9 cellular contexts compared by ENCODE assay signal in genomic region chr1:64891440-64891815, GRCh38.
DNase-seq lines count a peak whose midpoint lies in the region; ATAC-seq and TF ChIP-seq lines count a peak whose summit lies in the region.
"Had no signal": no experiment of that assay in that cellular context is flagged by ENCODE, and none has a peak within 500 bp of the region (broad histone marks: within the 10 kb centered on the region; RNA-seq: fewer than 3 reads in every experiment).

No MANE protein-coding gene starts in this region.

- intact Hi-C loops in activated naive CD4-positive, alpha-beta T cell treated with anti-CD3 and anti-CD28 coated beads for 36 hours (cut with micrococcal nuclease): loop anchor here (2.0 kb wide), 1 partner anchor 15 kb away; no protein-coding TSS in a partner anchor
- intact Hi-C loops in right cardiac atrium (cut with DNase I): loop anchor here in 1 of 4 donors (10.0 kb wide), 1 partner anchor 73 kb away; the partner anchor contains the start of gene JAK1
- intact Hi-C loops in prostate gland (cut with DNase I): loop anchor here (10.0 kb wide), 1 partner anchor 73 kb away; the partner anchor contains the start of gene JAK1

- H3K9me3 ChIP-seq in right cardiac atrium (ENCODE audit: control insufficient read depth, low read length): no peaks in the 10 kb centered on the region
- no peaks in the 10 kb centered on the region for H3K9me3 ChIP-seq in prostate gland

- H3K27ac Mint-ChIP-seq in activated naive CD4-positive, alpha-beta T cell treated with anti-CD3 and anti-CD28 coated beads for 36 hours: no peak overlapping the region
- peak overlapping the region; percentile 8 for H3K27ac Mint-ChIP-seq in activated naive CD8-positive, alpha-beta T cell treated with anti-CD3 and anti-CD28 coated beads, Interleukin-2, amount 50 U/mL, for 24 hours

- H3K27me3 ChIP-seq in right cardiac atrium (ENCODE audit: control insufficient read depth, insufficient read depth) (no peaks in the 10 kb centered on the region), prostate gland (replicated peaks; ENCODE audit: insufficient read depth) (no peaks in the 10 kb centered on the region)

- CTCF ChIA-PET in activated naive CD4-positive, alpha-beta T cell treated with anti-CD3 and anti-CD28 coated beads for 36 hours (lab: Charles Lee): interaction anchor here (0.7 kb wide), 1 partner anchor 172 kb away, joined by 6 read pairs; no protein-coding TSS in a partner anchor

- TF ChIP-seq CTCF in prostate gland (IDR thresholded peaks at IDR 0.05): no peak

- H3K27ac ChIP-seq in right cardiac atrium (ENCODE audit: low read length) (peak overlapping the region; percentile 39), caudate nucleus (ENCODE audit: low read depth, low read length) (no peak overlapping the region), prostate gland (no peak overlapping the region)

- H3K36me3 ChIP-seq in prostate gland: no peaks in the 10 kb centered on the region

- H3K9me3 Mint-ChIP-seq in activated naive CD4-positive, alpha-beta T cell treated with anti-CD3 and anti-CD28 coated beads for 36 hours: no peaks in the 10 kb centered on the region
- H3K9me3 Mint-ChIP-seq in activated naive CD8-positive, alpha-beta T cell treated with anti-CD3 and anti-CD28 coated beads, Interleukin-2, amount 50 U/mL, for 24 hours: no peaks in the 10 kb centered on the region

- H3K4me3 Mint-ChIP-seq in activated naive CD4-positive, alpha-beta T cell treated with anti-CD3 and anti-CD28 coated beads for 36 hours: no peak overlapping the region
- no peak overlapping the region for H3K4me3 Mint-ChIP-seq in activated naive CD8-positive, alpha-beta T cell treated with anti-CD3 and anti-CD28 coated beads, Interleukin-2, amount 50 U/mL, for 24 hours

- no peaks in the 10 kb centered on the region for H3K27me3 Mint-ChIP-seq in activated naive CD4-positive, alpha-beta T cell treated with anti-CD3 and anti-CD28 coated beads for 36 hours (ENCODE audit: low read depth)
- no peaks in the 10 kb centered on the region for H3K27me3 Mint-ChIP-seq in activated naive CD8-positive, alpha-beta T cell treated with anti-CD3 and anti-CD28 coated beads, Interleukin-2, amount 50 U/mL, for 24 hours

- DNase-seq in activated naive CD4-positive, alpha-beta T cell treated with anti-CD3 and anti-CD28 coated beads for 36 hours: peak; percentile 51
- no peak for DNase-seq in activated naive CD4-positive, alpha-beta T cell (lab: John Stamatoyannopoulos, UW)
- peak; percentile 20 for DNase-seq in activated naive CD8-positive, alpha-beta T cell treated with anti-CD3 and anti-CD28 coated beads, Interleukin-2, amount 50 U/mL, for 24 hours
- DNase-seq in right cardiac atrium (no peak), caudate nucleus (lab: John Stamatoyannopoulos, UW) (no peak), prostate gland (ENCODE audit: low spot score) (no peak), occipital lobe (lab: John Stamatoyannopoulos, UW) (no peak)
- DNase-seq in stimulated activated naive CD8-positive, alpha-beta T cell treated with anti-CD3 and anti-CD28 coated beads, Interleukin-15, Interleukin-2, amounts not matched to agents 100 U/mL and 50 U/mL, for 24 hours: peak; percentile 23
- DNase-seq: hypothalamus had no signal

- H3K36me3 Mint-ChIP-seq in activated naive CD4-positive, alpha-beta T cell treated with anti-CD3 and anti-CD28 coated beads for 36 hours (ENCODE audit: low read depth): no peaks in the 10 kb centered on the region
- H3K36me3 Mint-ChIP-seq in activated naive CD8-positive, alpha-beta T cell treated with anti-CD3 and anti-CD28 coated beads, Interleukin-2, amount 50 U/mL, for 24 hours (ENCODE audit: low read depth): peaks cover 2% of the 10 kb centered on the region

- H3K4me3 ChIP-seq in right cardiac atrium (ENCODE audit: low read length) (no peak overlapping the region), prostate gland (no peak overlapping the region)

- TF ChIP-seq POLR2A in prostate gland (IDR thresholded peaks at IDR 0.05): no peak

- peak; percentile 79 for ATAC-seq in activated naive CD8-positive, alpha-beta T cell treated with anti-CD3 and anti-CD28 coated beads, Interleukin-2, amount 50 U/mL, for 24 hours
- ATAC-seq in right cardiac atrium: peak; percentile 53 to 60
- ATAC-seq in stimulated activated naive CD8-positive, alpha-beta T cell treated with anti-CD3 and anti-CD28 coated beads, Interleukin-15, Interleukin-2, amounts not matched to agents 100 U/mL and 50 U/mL, for 24 hours: peak; percentile 74

- 19% methylated on average over 3 of the region's 3 CpGs for WGBS in right cardiac atrium
- WGBS in prostate gland: 63% methylated on average over 3 of the region's 3 CpGs

- H3K4me1 ChIP-seq in right cardiac atrium (ENCODE audit: control insufficient read depth, insufficient read depth, low read length) (peaks cover 24% of the 10 kb centered on the region), prostate gland (replicated peaks) (no peaks in the 10 kb centered on the region)

- H3K4me1 Mint-ChIP-seq in activated naive CD4-positive, alpha-beta T cell treated with anti-CD3 and anti-CD28 coated beads for 36 hours (ENCODE audit: low read depth): peaks cover 90% of the 10 kb centered on the region
- peaks cover 94% of the 10 kb centered on the region for H3K4me1 Mint-ChIP-seq in activated naive CD8-positive, alpha-beta T cell treated with anti-CD3 and anti-CD28 coated beads, Interleukin-2, amount 50 U/mL, for 24 hours

Comparison
In these comparisons a context has a peak if more than half of its experiments do, and no peak if none do; other contexts are left out.
1. DNase-seq: peak in activated naive CD4-positive, alpha-beta T cell treated with anti-CD3 and anti-CD28 coated beads for 36 hours (single experiment), activated naive CD8-positive, alpha-beta T cell treated with anti-CD3 and anti-CD28 coated beads, Interleukin-2, amount 50 U/mL, for 24 hours (single experiment) and stimulated activated naive CD8-positive, alpha-beta T cell treated with anti-CD3 and anti-CD28 coated beads, Interleukin-15, Interleukin-2, amounts not matched to agents 100 U/mL and 50 U/mL, for 24 hours (single experiment); none in activated naive CD4-positive, alpha-beta T cell (0 of 4), right cardiac atrium (0 of 3), caudate nucleus (0 of 61), prostate gland (single experiment) and occipital lobe (single experiment).
2. Peak in every context shown above with its lines, with median percentiles within 50 percentile points of each other: ATAC-seq.